Comparison of ENCODE assay signal across 23 cellular contexts in genomic region chr9:121021294-121021693, GRCh38. TPM values are rescaled to one million over a fixed set of nuclear protein-coding genes. Genes with fewer than 3 reads are reported as not detected.
DNase-seq lines count a peak whose midpoint lies in the region; ATAC-seq, FAIRE-seq and TF ChIP-seq lines count a peak whose summit lies in the region.
"Had no signal": no experiment of that assay in that cellular context is flagged by ENCODE, and none has a peak within 500 bp of the region (broad histone marks: within the 10 kb centered on the region; RNA-seq: fewer than 3 reads in every experiment).

No MANE protein-coding gene starts in this region.

- no peaks in the 10 kb centered on the region for H3K4me1 ChIP-seq in sigmoid colon
- H3K4me1 ChIP-seq: colonic mucosa had no signal

- intact Hi-C loops in sigmoid colon (cut with DNase I), result no loop called here

- peak; percentile 89 for FAIRE-seq in H54 (lab: Jason Lieb, UNC)

- ATAC-seq in HG03457 (IDR thresholded peaks at IDR 0.05; ENCODE audit: unreplicated experiment), result no peak
- ATAC-seq in HG03378 (IDR thresholded peaks at IDR 0.05; ENCODE audit: unreplicated experiment), result no peak
- ATAC-seq: Panc1 had no signal

- TF ChIP-seq POLR2A in H54 (IDR thresholded peaks at IDR 0.05; ENCODE audit: low read depth, low read length), result no peak
- TF ChIP-seq POLR2A in sigmoid colon (IDR thresholded peaks at IDR 0.05), result no peak

- H3K27ac ChIP-seq in sigmoid colon, result no peak overlapping the region
- H3K27ac ChIP-seq: colonic mucosa, ovary, skin epidermis had no signal

- no peaks in the 10 kb centered on the region for H3K9me3 ChIP-seq in sigmoid colon
- H3K9me3 ChIP-seq: colonic mucosa, ovary, tibial nerve had no signal

- H3K4me3 ChIP-seq in foreskin fibroblast (ENCODE audit: low read depth in 1 of 2, low read length in 2 of 2), result no peak overlapping the region
- no peak overlapping the region for H3K4me3 ChIP-seq in sigmoid colon
- H3K4me3 ChIP-seq: colonic mucosa, ovary, skin epidermis, tibial nerve had no signal

- TF ChIP-seq CTCF in foreskin fibroblast (IDR thresholded peaks at IDR 0.05; ENCODE audit: low read depth, low read length) (no peak), sigmoid colon (IDR thresholded peaks at IDR 0.05) (no peak)

- DNase-seq in H54 (ENCODE audit: insufficient read length, low spot score), result no peak
- DNase-seq in NCI-H524 treated with DMSO at 0.1 percent for 48 hours (lab: John Stamatoyannopoulos, UW), result peak; percentile 90
- DNase-seq in foreskin fibroblast, result peak; percentile 21 to 71
- DNase-seq in sigmoid colon, result peak; percentile 70
- no peak for DNase-seq in DMS79 treated with DMSO at 0.1 percent for 48 hours (lab: John Stamatoyannopoulos, UW)
- DNase-seq: activated CD8-positive, alpha-beta memory T cell treated with anti-CD3 and anti-CD28 coated beads, Interleukin-2, amount 50 U/mL, for 48 hours; activated naive CD8-positive, alpha-beta T cell treated with anti-CD3 and anti-CD28 coated beads, Interleukin-2, amount 10 ng/mL, durations not matched to agents 7 days and 5 days; colonic mucosa; endodermal cell; HCEC 1CT; islet precursor cell; mammary epithelial cell; naive B cell; NCI-H1436; NCI-H748 treated with DMSO at 0.1 percent for 48 hours; ovary; stimulated activated CD4-positive, alpha-beta T cell treated with anti-CD3 and anti-CD28 coated beads, Interleukin-2, amount 100 ng/mL, for 48 hours; stimulated activated naive CD4-positive, alpha-beta T cell treated with Interleukin-2 at 50 U/mL for 16 hours had no signal

- WGBS in sigmoid colon, 2 donors, result 84 to 85% methylated on average over 4 of the region's 4 CpGs

- H3K27me3 ChIP-seq in sigmoid colon, result no peaks in the 10 kb centered on the region
- H3K27me3 ChIP-seq: colonic mucosa, ovary, tibial nerve had no signal

- TF ChIP-seq EP300 in sigmoid colon (IDR thresholded peaks at IDR 0.05), result no peak

- H3K36me3 ChIP-seq in sigmoid colon, result peaks cover 0 to 4% (median under 1%) of the 10 kb centered on the region in 4 donors
- H3K36me3 ChIP-seq: colonic mucosa, ovary had no signal

RNA-seq across cellular contexts. Expression of gene C5, which starts 28.8 kb away (rescaled TPM):
- total RNA-seq in sigmoid colon, result 1 to 10 TPM; 4.6 to 6.4 (median 5.2) TPM
- polyA plus RNA-seq in sigmoid colon, result 1 to 10 TPM in 1 of 3 donors, under 1 TPM in 2; under 0.01 to 1.7 (median 0.23) TPM

RNA-seq across cellular contexts. Expression of gene CNTRL, which starts 53.5 kb away (rescaled TPM):
- 10 to 100 TPM; 10.3 to 13.9 (median 12.5) TPM for total RNA-seq in sigmoid colon
- polyA plus RNA-seq in sigmoid colon, result 10 to 100 TPM in 1 of 3 donors, 1 to 10 TPM in 2; 2.5 to 14.6 (median 3.0) TPM

Comparison
In these comparisons a context has a peak if more than half of its experiments do, and no peak if none do; other contexts are left out.
1. DNase-seq: peak in NCI-H524 treated with DMSO at 0.1 percent for 48 hours (single experiment), foreskin fibroblast (2 of 2) and sigmoid colon (single experiment); none in H54 (single experiment) and DMS79 treated with DMSO at 0.1 percent for 48 hours (single experiment).